24 cellular contexts compared by ENCODE assay signal in genomic region chr7:37153376-37153775, GRCh38.
"Had no signal": no experiment of that assay in that cellular context is flagged by ENCODE, and none has a peak within 500 bp of the region (broad histone marks: within the 10 kb centered on the region; RNA-seq: fewer than 3 reads in every experiment).

No MANE protein-coding gene starts in this region.

- H3K4me3 ChIP-seq: colonic mucosa, esophagus squamous epithelium, gastrocnemius medialis, heart right ventricle, left ventricle myocardium inferior, lower lobe of right lung had no signal

- ATAC-seq: effector memory CD8-positive, alpha-beta T cell; esophagus mucosa; gastrocnemius medialis; heart right ventricle; left colon; left lobe of liver; lower lobe of right lung; naive thymus-derived CD4-positive, alpha-beta T cell had no signal

- DNase-seq: colonic mucosa; cortex of kidney; effector CD8-positive, alpha-beta T cell; effector memory CD8-positive, alpha-beta T cell; esophagus squamous epithelium; foreskin fibroblast; foreskin melanocyte; gastrocnemius medialis; glutamatergic neuron; head of caudate nucleus; heart right ventricle; hippocampal formation; kidney; kidney glomerular epithelial cell; left colon; left ventricle myocardium inferior; lower lobe of right lung; mesenchymal stem cell; midbrain; naive thymus-derived CD4-positive, alpha-beta T cell had no signal

- H3K4me1 ChIP-seq: esophagus squamous epithelium, gastrocnemius medialis, lower lobe of right lung had no signal

- FAIRE-seq: endothelial cell of umbilical vein, islet of Langerhans, kidney had no signal

- H3K27ac ChIP-seq: colonic mucosa, esophagus squamous epithelium, gastrocnemius medialis, heart right ventricle, left ventricle myocardium inferior, lower lobe of right lung had no signal

- H3K36me3 ChIP-seq: colonic mucosa, esophagus squamous epithelium, gastrocnemius medialis, left ventricle myocardium inferior had no signal

- H3K9me3 ChIP-seq: colonic mucosa, esophagus squamous epithelium, gastrocnemius medialis, lower lobe of right lung had no signal

- H3K27me3 ChIP-seq: colonic mucosa, esophagus squamous epithelium, gastrocnemius medialis, heart right ventricle had no signal
